10 cellular contexts compared by ENCODE assay signal in the genomic region with DNA sequence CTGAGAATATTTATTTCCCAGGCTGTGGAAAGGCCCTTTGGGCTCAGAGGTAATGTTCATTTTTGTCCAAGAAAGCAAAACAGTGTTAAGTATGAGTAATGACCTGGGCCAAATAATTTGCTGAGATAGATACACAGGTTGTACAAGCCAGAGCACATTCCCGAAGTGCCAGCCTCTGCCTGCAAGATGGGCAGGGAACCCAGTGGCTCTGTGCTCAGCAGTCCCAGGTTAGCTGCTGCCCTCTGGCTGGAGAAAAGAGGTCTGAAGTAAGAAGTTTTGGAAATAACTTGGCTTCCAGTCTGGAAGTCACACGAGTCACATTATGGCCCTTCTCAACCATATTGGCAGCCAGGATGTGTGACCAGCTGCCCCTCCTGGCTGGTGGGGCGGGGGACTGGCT. TPM values are rescaled to one million over a fixed set of nuclear protein-coding genes. Genes with fewer than 3 reads are reported as not detected.
DNase-seq lines count a peak whose midpoint lies in the region; ATAC-seq, FAIRE-seq and TF ChIP-seq lines count a peak whose summit lies in the region.
"Had no signal": no experiment of that assay in that cellular context is flagged by ENCODE, and none has a peak within 500 bp of the region (broad histone marks: within the 10 kb centered on the region; RNA-seq: fewer than 3 reads in every experiment).

No MANE protein-coding gene starts in this region.

- 46% methylated on average over 3 of the region's 3 CpGs for WGBS in SK-N-SH (ENCODE audit: low lambda C conversion rate)

- no peaks in the 10 kb centered on the region for H3K9me3 ChIP-seq in SK-N-SH

- peak; percentile 82 for ATAC-seq in omental fat pad (ENCODE audit: low FRiP score)
- ATAC-seq in activated CD8-positive, alpha-beta memory T cell treated with anti-CD3 and anti-CD28 coated beads, Interleukin-2, amount 10 ng/mL, durations not matched to agents 7 days and 5 days, result no peak
- ATAC-seq: activated T-cell treated with anti-CD3 and anti-CD28 coated beads, Interleukin-2, amount 50 U/mL, for 4 hours had no signal

- no peak overlapping the region for H3K27ac ChIP-seq in SK-N-SH (ENCODE audit: low read depth in 2 of 2, low read length in 1 of 2)

- no peaks in the 10 kb centered on the region for H3K9me3 Mint-ChIP-seq in activated CD8-positive, alpha-beta memory T cell treated with anti-CD3 and anti-CD28 coated beads, Interleukin-2, amount 10 ng/mL, durations not matched to agents 7 days and 5 days (ENCODE audit: low read depth)
- H3K9me3 Mint-ChIP-seq: activated T-cell treated with anti-CD3 and anti-CD28 coated beads, Interleukin-2, amount 50 U/mL, for 4 hours had no signal

- H3K36me3 Mint-ChIP-seq in activated CD8-positive, alpha-beta memory T cell treated with anti-CD3 and anti-CD28 coated beads, Interleukin-2, amount 10 ng/mL, durations not matched to agents 7 days and 5 days, result no peaks in the 10 kb centered on the region

- no peaks in the 10 kb centered on the region for H3K9me2 ChIP-seq in SK-N-SH

- H3K27me3 ChIP-seq in SK-N-SH (ENCODE audit: insufficient read depth), result no peaks in the 10 kb centered on the region

- TF ChIP-seq CTCF in D721Med (IDR thresholded peaks at IDR 0.05; ENCODE audit: insufficient read depth, missing control alignments) (peak; percentile 46), SK-N-SH (IDR thresholded peaks at IDR 0.05) (peak; percentile 28), foreskin fibroblast (IDR thresholded peaks at IDR 0.05; ENCODE audit: low read depth, low read length) (peak; percentile 30), omental fat pad (IDR thresholded peaks at IDR 0.05) (no peak)

- no peak overlapping the region for H3K4me2 ChIP-seq in SK-N-SH

- H4K20me1 ChIP-seq in SK-N-SH (ENCODE audit: insufficient read depth), result no peaks in the 10 kb centered on the region

- H3K4me1 ChIP-seq in SK-N-SH (ENCODE audit: control insufficient read depth in 1 of 2, insufficient read depth in 2 of 2, low read depth in 1 of 2, low read length in 1 of 2), result peaks cover 0 to 4% of the 10 kb centered on the region in 2 experiments; a peak in 1 of 4 replicates

- no peak overlapping the region for H3K4me3 ChIP-seq in SK-N-SH (ENCODE audit: low read depth in 2 of 2, low read length in 1 of 2)
- H3K4me3 ChIP-seq in foreskin fibroblast (ENCODE audit: low read depth in 1 of 2, low read length in 2 of 2), result no peak overlapping the region

- no peaks in the 10 kb centered on the region for H3K79me2 ChIP-seq in SK-N-SH (ENCODE audit: insufficient read depth)

- no peaks in the 10 kb centered on the region for H3F3A ChIP-seq in SK-N-SH (replicated peaks; ENCODE audit: insufficient read depth)

- H2AFZ ChIP-seq in SK-N-SH (ENCODE audit: low read depth), result no peak overlapping the region

- CTCF ChIA-PET in SK-N-SH (lab: Yijun Ruan, JAX), result interaction anchor here (0.7 to 2.9 kb wide), 14 partner anchors 13 to 454 kb away, joined by 3 to 22 read pairs (median 4); no protein-coding TSS in a partner anchor
- CTCF ChIA-PET in activated CD8-positive, alpha-beta memory T cell treated with anti-CD3 and anti-CD28 coated beads, Interleukin-2, amount 10 ng/mL, durations not matched to agents 7 days and 5 days (lab: Charles Lee), result interaction anchor here (1.0 kb wide), 1 partner anchor 50 kb away, joined by 3 read pairs; no protein-coding TSS in a partner anchor

- TF ChIP-seq EP300 in SK-N-SH (IDR thresholded peaks at IDR 0.05; ENCODE audit: borderline replicate concordance in 1 of 2, low read depth in 1 of 2, low read length in 1 of 2), result no peak

- no peak overlapping the region for H3K4me3 Mint-ChIP-seq in activated CD8-positive, alpha-beta memory T cell treated with anti-CD3 and anti-CD28 coated beads, Interleukin-2, amount 10 ng/mL, durations not matched to agents 7 days and 5 days
- H3K4me3 Mint-ChIP-seq: activated T-cell treated with anti-CD3 and anti-CD28 coated beads, Interleukin-2, amount 50 U/mL, for 4 hours had no signal

- DNase-seq in D721Med (ENCODE audit: insufficient read length, low spot score) (no peak), SK-N-SH (peak; percentile 19), foreskin fibroblast (peak; percentile 11 to 58), omental fat pad (ENCODE audit: low spot score) (no peak), NCI-H187 (lab: John Stamatoyannopoulos, UW) (no peak), NCI-H2107 (lab: John Stamatoyannopoulos, UW) (no peak), NAMALWA (ENCODE audit: low spot score) (no peak)
- DNase-seq in activated CD8-positive, alpha-beta memory T cell treated with anti-CD3 and anti-CD28 coated beads, Interleukin-2, amount 10 ng/mL, durations not matched to agents 7 days and 5 days, result no peak
- DNase-seq: activated T-cell treated with anti-CD3 and anti-CD28 coated beads, Interleukin-2, amount 50 U/mL, for 4 hours; NCI-H2171 had no signal

- FAIRE-seq in D721Med (lab: Jason Lieb, UNC), result no peak

- H3K27me3 Mint-ChIP-seq in activated CD8-positive, alpha-beta memory T cell treated with anti-CD3 and anti-CD28 coated beads, Interleukin-2, amount 10 ng/mL, durations not matched to agents 7 days and 5 days, result peaks cover 7% of the 10 kb centered on the region

- POLR2A ChIA-PET in SK-N-SH (lab: Yijun Ruan, JAX), result no interaction called here

- H3K9ac ChIP-seq in SK-N-SH, result no peak overlapping the region

- peak; percentile 65 for TF ChIP-seq RAD21 in SK-N-SH (IDR thresholded peaks at IDR 0.05; ENCODE audit: low read length)

- H3K27ac Mint-ChIP-seq in activated CD8-positive, alpha-beta memory T cell treated with anti-CD3 and anti-CD28 coated beads, Interleukin-2, amount 10 ng/mL, durations not matched to agents 7 days and 5 days, result no peak overlapping the region

- H3K36me3 ChIP-seq in SK-N-SH (replicated peaks in 1 of 2; ENCODE audit: control insufficient read depth in 1 of 2, insufficient read depth in 2 of 2, low read length in 1 of 2), result no peaks in the 10 kb centered on the region

- no peaks in the 10 kb centered on the region for H3K4me1 Mint-ChIP-seq in activated CD8-positive, alpha-beta memory T cell treated with anti-CD3 and anti-CD28 coated beads, Interleukin-2, amount 10 ng/mL, durations not matched to agents 7 days and 5 days

TF ChIP-seq in SK-N-SH, 30 proteins besides CTCF, POLR2A, EP300 and RAD21:
- TF ChIP-seq EZH2phosphoT487 (IDR thresholded peaks at IDR 0.05; ENCODE audit: borderline replicate concordance, low read depth) (no peak), SMC3 (IDR thresholded peaks at IDR 0.05; ENCODE audit: low read depth, low read length) (peak; percentile 38; the same call in 1 of the 2 replicates)

RNA-seq across cellular contexts. Expression of a gene that starts 20.2 kb away (rescaled TPM):
- 0.07 TPM in 1 of 2 replicates, not detected in the other for polyA plus RNA-seq in SK-N-SH (2012; rRNA removed)
- polyA plus RNA-seq in SK-N-SH (2012; cell fraction: cytosol; rRNA removed), result 0.05 and 0.13 TPM in 2 replicates
- not detected in 2 replicates for polyA plus RNA-seq in SK-N-SH (2012; cell fraction: nucleus; rRNA removed)
- total RNA-seq in omental fat pad, result 10 to 100 TPM; 13.1 to 84.6 (median 20.2) TPM
- total RNA-seq in activated CD8-positive, alpha-beta memory T cell treated with anti-CD3 and anti-CD28 coated beads, Interleukin-2, amount 10 ng/mL, durations not matched to agents 7 days and 5 days, result not detected

Comparison
In these comparisons a context has a peak if more than half of its experiments do, and no peak if none do; other contexts are left out.
1. DNase-seq: peak in SK-N-SH (single experiment) and foreskin fibroblast (2 of 2); none in D721Med (single experiment), omental fat pad (single experiment), NCI-H187 (0 of 2), NCI-H2107 (single experiment), activated CD8-positive, alpha-beta memory T cell treated with anti-CD3 and anti-CD28 coated beads, Interleukin-2, amount 10 ng/mL, durations not matched to agents 7 days and 5 days (single experiment) and NAMALWA (single experiment).
2. CTCF ChIP-seq: peak in D721Med (single experiment), SK-N-SH (single experiment) and foreskin fibroblast (single experiment); none in omental fat pad (0 of 3).
3. RNA of a gene that starts 20.2 kb away (total RNA-seq): 13.1 to 84.6 TPM in omental fat pad; not detected in activated CD8-positive, alpha-beta memory T cell treated with anti-CD3 and anti-CD28 coated beads, Interleukin-2, amount 10 ng/mL, durations not matched to agents 7 days and 5 days; every median in the first group is over 10 times any median in the second.